In genomic region chr3:62803276-62803675, GRCh38 we compare ENCODE assay signal across 17 cellular contexts.
DNase-seq lines count a peak whose midpoint lies in the region; ATAC-seq and TF ChIP-seq lines count a peak whose summit lies in the region.
"Had no signal": no experiment of that assay in that cellular context is flagged by ENCODE, and none has a peak within 500 bp of the region (broad histone marks: within the 10 kb centered on the region; RNA-seq: fewer than 3 reads in every experiment).

No MANE protein-coding gene starts in this region.

- H3K9me2 ChIP-seq in SU-DHL-6 (replicated peaks; ENCODE audit: insufficient read depth, low read length): no peaks in the 10 kb centered on the region

- no peaks in the 10 kb centered on the region for H3K9me3 ChIP-seq in SU-DHL-6 (ENCODE audit: insufficient read depth, low read length)
- H3K9me3 ChIP-seq: BLaER1, SJCRH30 had no signal

- H3K36me3 ChIP-seq in SU-DHL-6 (ENCODE audit: low read length): no peaks in the 10 kb centered on the region
- H3K36me3 ChIP-seq: BLaER1, SJCRH30 had no signal

- no peak overlapping the region for H3K4me3 ChIP-seq in SU-DHL-6 (ENCODE audit: insufficient read depth, low read length, poor library complexity, severe bottlenecking)
- H3K4me3 ChIP-seq: BLaER1, SJCRH30 had no signal

- H3K27ac ChIP-seq in SU-DHL-6 (ENCODE audit: low read depth, low read length): peak overlapping the region; percentile 88
- H3K27ac ChIP-seq: 22Rv1, BLaER1, SJCRH30 had no signal

- peaks cover 6% of the 10 kb centered on the region; the same call in 1 of the 2 replicates for H3K79me2 ChIP-seq in SU-DHL-6 (ENCODE audit: insufficient read depth, low read length)

- H4K20me1 ChIP-seq in SU-DHL-6 (ENCODE audit: low read depth, low read length): no peaks in the 10 kb centered on the region
- H4K20me1 ChIP-seq: BLaER1 had no signal

- peaks cover 19% of the 10 kb centered on the region for H3F3A ChIP-seq in SU-DHL-6 (ENCODE audit: insufficient read depth)

- H3K27me3 ChIP-seq in SU-DHL-6 (ENCODE audit: low read length): no peaks in the 10 kb centered on the region
- H3K27me3 ChIP-seq: BLaER1, SJCRH30 had no signal

- no peak for ATAC-seq in HG03469 (IDR thresholded peaks at IDR 0.05; ENCODE audit: unreplicated experiment)

- peak overlapping the region; percentile 11 for H2AFZ ChIP-seq in SU-DHL-6 (ENCODE audit: low read depth, low read length, severe bottlenecking)

- peak overlapping the region; percentile 55 for H3K9ac ChIP-seq in SU-DHL-6 (ENCODE audit: low read length)
- H3K9ac ChIP-seq: BLaER1 had no signal

- DNase-seq in DMS 273 (lab: John Stamatoyannopoulos, UW; ENCODE audit: unreplicated experiment) (peak; percentile 10), DMS 273 treated with DMSO at 0.1 percent for 48 hours (lab: John Stamatoyannopoulos, UW) (no peak), HT1080 (ENCODE audit: low read depth) (peak; percentile 3), left kidney (ENCODE audit: low read depth, low spot score) (peak; percentile 30), EL (no peak), hypothalamus (lab: John Stamatoyannopoulos, UW) (no peak)
- DNase-seq: CD8-positive, alpha-beta memory T cell; DMS153; H7; NCI-H1436 treated with DMSO at 0.1 percent for 48 hours; NCI-H2081 treated with DMSO at 0.1 percent for 48 hours; SJCRH30; SW 1271 had no signal

- peak; percentile 32 for TF ChIP-seq CTCF in SU-DHL-6 (IDR thresholded peaks at IDR 0.05; ENCODE audit: insufficient read depth, low read length, poor library complexity, severe bottlenecking)

- peak overlapping the region; percentile 56 for H3K4me2 ChIP-seq in SU-DHL-6 (ENCODE audit: low read depth, low read length, poor library complexity, severe bottlenecking)
- H3K4me2 ChIP-seq: BLaER1 had no signal

Comparison
In these comparisons a context has a peak if more than half of its experiments do, and no peak if none do; other contexts are left out.
1. DNase-seq: peak in DMS 273 (single experiment), HT1080 (single experiment) and left kidney (single experiment); none in DMS 273 treated with DMSO at 0.1 percent for 48 hours (single experiment), EL (single experiment) and hypothalamus (0 of 51).